ENCODE assay signal across 17 cellular contexts in genomic region chr15:47116698-47117097, GRCh38.
"Had no signal": no experiment of that assay in that cellular context is flagged by ENCODE, and none has a peak within 500 bp of the region (broad histone marks: within the 10 kb centered on the region; RNA-seq: fewer than 3 reads in every experiment).

No MANE protein-coding gene starts in this region.

- H3K4me3 ChIP-seq: esophagus squamous epithelium, heart left ventricle, mucosa of descending colon, neural progenitor cell, ovary had no signal

- H3K27me3 ChIP-seq: esophagus squamous epithelium, heart left ventricle, neural progenitor cell, ovary had no signal

- H3K27ac ChIP-seq: esophagus squamous epithelium, foreskin keratinocyte, heart left ventricle, neural progenitor cell, ovary had no signal

- H3K36me3 ChIP-seq: esophagus squamous epithelium, heart left ventricle, neural progenitor cell, ovary had no signal

- H3K27ac Mint-ChIP-seq: naive thymus-derived CD8-positive, alpha-beta T cell; neural progenitor cell had no signal

- H3K4me1 ChIP-seq: esophagus squamous epithelium, foreskin keratinocyte, heart left ventricle, neural progenitor cell had no signal

- H3K36me3 Mint-ChIP-seq: naive thymus-derived CD8-positive, alpha-beta T cell; neural progenitor cell had no signal

- DNase-seq: effector memory CD4-positive, alpha-beta T cell; esophagus squamous epithelium; foreskin keratinocyte; heart left ventricle; hippocampal formation; left colon; mesendoderm; mucosa of descending colon; naive thymus-derived CD8-positive, alpha-beta T cell; nucleus accumbens; ovary; right cardiac atrium; small intestine; stimulated activated CD4-positive, alpha-beta T cell treated with anti-CD3 and anti-CD28 coated beads, Interleukin-2, amount 100 ng/mL, for 48 hours; stimulated activated naive CD4-positive, alpha-beta T cell treated with Interleukin-2 at 50 U/mL for 16 hours; trophoblast cell had no signal

- H3K4me1 Mint-ChIP-seq: naive thymus-derived CD8-positive, alpha-beta T cell; neural progenitor cell had no signal

- H3K4me3 Mint-ChIP-seq: naive thymus-derived CD8-positive, alpha-beta T cell; neural progenitor cell had no signal

- H3K9me3 ChIP-seq: mucosa of descending colon, ovary had no signal
